3 cellular contexts compared by ENCODE assay signal in genomic region chr1:231048419-231048818, GRCh38. TPM values are rescaled to one million over a fixed set of nuclear protein-coding genes. Genes with fewer than 3 reads are reported as not detected.
DNase-seq lines count a peak whose midpoint lies in the region; ATAC-seq, FAIRE-seq and TF ChIP-seq lines count a peak whose summit lies in the region.
"Not testable (repeated sequence)": the region's sequence is repeated elsewhere in the genome, so short reads cannot be mapped to it uniquely, and the experiment has no call there.

No MANE protein-coding gene starts in this region.

- not testable (repeated sequence) for TF ChIP-seq CTCF in HEK293 (tag by site-specific recombination; IDR thresholded peaks at IDR 0.05); K562 (IDR thresholded peaks at IDR 0.05 in 2 of 3, conservative IDR thresholded peaks at IDR 0.05 in 1 of 3; ENCODE audit: insufficient read depth in 2 of 3, low read depth in 1 of 3, low read length in 3 of 3)

- CTCF ChIA-PET in HEK293 (lab: Yijun Ruan, JAX); K562 (lab: Yijun Ruan, JAX; ENCODE audit: low intra/inter-chr PET ratio): not testable (repeated sequence)

- not testable (repeated sequence) for TF ChIP-seq EP300 in K562 (IDR thresholded peaks at IDR 0.05; ENCODE audit: low read length)

- BruUV-seq in K562 (replicated peaks; lab: Mats Ljungman, UMichigan) = not testable (repeated sequence)

- FAIRE-seq in K562 (lab: Jason Lieb, UNC) = not testable (repeated sequence)

- H3K27me3 ChIP-seq in K562 (ENCODE audit: control insufficient read depth in 2 of 2, insufficient read depth in 2 of 2, low read length in 2 of 2) = not testable (repeated sequence)

- H2AFZ ChIP-seq in K562 (ENCODE audit: low read depth, low read length) = not testable (repeated sequence)

- not testable (repeated sequence) for H3K9me1 ChIP-seq in K562 (ENCODE audit: control insufficient read depth, insufficient read depth, low read length)

- in situ Hi-C loops in K562 (cut with MboI) = not testable (repeated sequence)

- ATAC-seq in K562 = not testable (repeated sequence)

- TF ChIP-seq POLR2A in K562 (conservative IDR thresholded peaks at IDR 0.05) = not testable (repeated sequence)

- intact Hi-C loops in K562 (cut with micrococcal nuclease) = not testable (repeated sequence)

- H3K4me3 ChIP-seq in HEK293 (ENCODE audit: low read depth, low read length); K562: not testable (repeated sequence)

- not testable (repeated sequence) for H3K79me2 ChIP-seq in K562 (ENCODE audit: control insufficient read depth, insufficient read depth, low read length)

- H3K9ac ChIP-seq in K562 (ENCODE audit: insufficient read depth in 1 of 2, low read depth in 2 of 2, low read length in 2 of 2) = not testable (repeated sequence)

- not testable (repeated sequence) for TF ChIP-seq RAD21 in K562 (CRISPR knock-in tag; conservative IDR thresholded peaks at IDR 0.05 in 1 of 2, IDR thresholded peaks at IDR 0.05 in 1 of 2)

- POLR2A ChIA-PET in HEK293 (lab: Yijun Ruan, JAX) = not testable (repeated sequence)
- POLR2A ChIA-PET in K562 (lab: Yijun Ruan, JAX) = interaction anchor here (0.8 to 1.4 kb wide), 2 partner anchors 13 to 108 kb away, joined by 3 to 4 read pairs; no protein-coding TSS in a partner anchor

- 81% methylated on average over 9 of the region's 9 CpGs for WGBS in K562 (ENCODE audit: insufficient coverage, low coverage, missing lambda C conversion rate)

- not testable (repeated sequence) for H3K36me3 ChIP-seq in HEK293 (ENCODE audit: control insufficient read depth in 2 of 2, insufficient read depth in 1 of 2, low read length in 2 of 2); K562 (ENCODE audit: control insufficient read depth, insufficient read depth, low read length)

- DNase-seq in RPMI8226 = peak; percentile 97
- not testable (repeated sequence) for DNase-seq in K562 (ENCODE audit: extremely low read depth in 1 of 4, low spot score in 3 of 4)

- not testable (repeated sequence) for H3K9me3 ChIP-seq in HEK293 (ENCODE audit: control insufficient read depth, insufficient read depth, low read depth, low read length)
- peaks cover 15% of the 10 kb centered on the region for H3K9me3 ChIP-seq in K562 (replicated peaks; ENCODE audit: control insufficient read depth, insufficient read depth, low read depth, low read length)

- not testable (repeated sequence) for H3K4me1 ChIP-seq in HEK293 (ENCODE audit: control insufficient read depth, insufficient read depth, low read length)
- H3K4me1 ChIP-seq in K562 (replicated peaks in 1 of 2; ENCODE audit: control insufficient read depth in 2 of 2, insufficient read depth in 2 of 2, low read length in 2 of 2) = peaks cover 10 to 47% of the 10 kb centered on the region in 2 experiments

- not testable (repeated sequence) for H3K4me2 ChIP-seq in K562 (ENCODE audit: insufficient read depth, low read length)

- H4K20me1 ChIP-seq in K562 (replicated peaks; ENCODE audit: control insufficient read depth, insufficient read depth, low read length) = not testable (repeated sequence)

- H3K27ac ChIP-seq in HEK293 (ENCODE audit: extremely low read depth, low read depth, low read length); K562 (ENCODE audit: extremely low read depth, low read depth, low read length): not testable (repeated sequence)

TF ChIP-seq in HEK293, 187 proteins besides CTCF, POLR2A, EP300 and RAD21:
- TF ChIP-seq ZNF133 (tag by site-specific recombination; IDR thresholded peaks at IDR 0.05) = 0 out of 2 replicates have a peak, but pooled peaks have one; percentile 34
TF ChIP-seq in HEK293: peak in this region for 1; not testable (repeated sequence) for 186.

TF ChIP-seq in K562, 482 proteins besides CTCF, POLR2A, EP300 and RAD21:
- TF ChIP-seq PTTG1 (tag; IDR thresholded peaks at IDR 0.05; ENCODE audit: low read depth) (peak; percentile 37; the same call in 1 of the 2 replicates), ZNF668 (CRISPR knock-in tag; IDR thresholded peaks at IDR 0.05) (peak; percentile 76; the same call in 1 of the 2 replicates), DMBX1 (CRISPR knock-in tag; IDR thresholded peaks at IDR 0.05; ENCODE audit: borderline replicate concordance) (peak; percentile 33; the same call in 1 of the 2 replicates), ZBTB33 (CRISPR knock-in tag; IDR thresholded peaks at IDR 0.05) (peak; percentile 55), ZNF398 (CRISPR knock-in tag; IDR thresholded peaks at IDR 0.05) (0 out of 2 replicates have a peak, but pooled peaks have one; percentile 38)

RNA-seq across cellular contexts. Expression of gene FAM89A, which starts 8.4 kb away (rescaled TPM):
- total RNA-seq in K562 (2011; cell fraction: chromatin; rRNA removed; ENCODE audit: low replicate concordance) = 18.2 and 25.0 TPM in 2 replicates
- total RNA-seq in K562 (2011; cell fraction: nucleolus; rRNA removed) = 12.5 and 13.6 TPM in 2 replicates
- total RNA-seq in K562 (2011; cell fraction: nucleoplasm; rRNA removed) = 18.5 and 25.7 TPM in 2 replicates
- total RNA-seq in K562 (2014; rRNA removed) = 66.2 TPM in 2 replicates
- total RNA-seq in K562 (2014; rRNA removed; fragmentation: Illumina TruSeq; extraction: Trizol) = 43.3 and 43.5 TPM in 2 replicates
- 25.1 and 29.3 TPM in 2 replicates for total RNA-seq in K562 (2015; rRNA removed; fragmentation: Illumina TruSeq; extraction: Trizol)
- 56.5 and 56.9 TPM in 2 replicates for total RNA-seq in K562 (2021)
- 25.6 and 45.4 TPM in 2 replicates for polyA plus RNA-seq in K562 (2011; rRNA removed)
- 26.9 and 37.2 TPM in 2 replicates for polyA plus RNA-seq in K562 (2011; cell fraction: cytosol; rRNA removed)
- polyA plus RNA-seq in K562 (2011; cell fraction: nucleus; rRNA removed) = 11.3 and 14.9 TPM in 2 replicates
- 41.1 and 110 TPM in 2 replicates for polyA plus RNA-seq in K562 (2012)
- polyA plus RNA-seq in K562 (2014; fragmentation: Illumina TruSeq; extraction: Trizol) = 41.0 and 42.1 TPM in 2 replicates
- 10 to 100 TPM in 1 of 2 experiments, 1 to 10 TPM in 1; 8.7 to 13.3 TPM for polyA plus RNA-seq in K562 (2014; fragmentation: Nextera tagmentation; extraction: Ambion mirVana)
- 54.5 and 56.0 TPM in 2 replicates for polyA plus RNA-seq in K562 (2014; rRNA removed)
- polyA minus RNA-seq in K562 (2011; rRNA and poly(A)+ RNA removed) = 21.1 and 30.9 TPM in 2 replicates
- polyA minus RNA-seq in K562 (2011; cell fraction: cytosol; rRNA and poly(A)+ RNA removed) = 6.7 and 15.0 TPM in 2 replicates
- 8.4 and 9.6 TPM in 2 replicates for polyA minus RNA-seq in K562 (2011; cell fraction: nucleus; rRNA and poly(A)+ RNA removed)
